ENCODE assay signal across 1 cellular context in genomic region chr15:89087830-89088604, GRCh38.
TF ChIP-seq lines count a peak whose summit lies in the region.

ABHD2 (plus strand) TSS chr15:89088456; CDS start chr15:89116328, 27,872 bp downstream.

TF ChIP-seq in HepG2, 621 proteins besides CTCF, POLR2A, EP300 and RAD21 (continued from another document and continues in another):
- TF ChIP-seq AGO1 (IDR thresholded peaks at IDR 0.05; ENCODE audit: low read depth, low read length, poor library complexity, severe bottlenecking) (no peak), HCFC1 (IDR thresholded peaks at IDR 0.05; ENCODE audit: low read depth, low read length) (no peak), NFE2 (CRISPR knock-in tag; IDR thresholded peaks at IDR 0.05) (no peak), ZMYM4 (CRISPR knock-in tag; IDR thresholded peaks at IDR 0.05) (peak; percentile 81), PRMT3 (CRISPR knock-in tag; IDR thresholded peaks at IDR 0.05; ENCODE audit: borderline replicate concordance, low read depth) (no peak), ZBTB33 (CRISPR knock-in tag; IDR thresholded peaks at IDR 0.05) (no peak), TBX3 (IDR thresholded peaks at IDR 0.05; ENCODE audit: borderline replicate concordance) (peak; percentile 66; the same call in 1 of the 2 replicates), ELF3 (CRISPR knock-in tag; IDR thresholded peaks at IDR 0.05) (no peak; the same call in 1 of the 2 replicates), POGK (CRISPR knock-in tag; conservative IDR thresholded peaks at IDR 0.05) (no peak), MBD4 (IDR thresholded peaks at IDR 0.05; ENCODE audit: borderline replicate concordance, low read length) (no peak), ERF (CRISPR knock-in tag; IDR thresholded peaks at IDR 0.05) (peak; percentile 10; the same call in 1 of the 2 replicates), ZNF619 (CRISPR knock-in tag; IDR thresholded peaks at IDR 0.05) (no peak), YY1 (IDR thresholded peaks at IDR 0.05; ENCODE audit: insufficient read depth, insufficient replicate concordance, low read depth, low read length) (no peak), SRSF4 (IDR thresholded peaks at IDR 0.05; ENCODE audit: low read depth, low read length, poor library complexity, severe bottlenecking) (no peak), KLF15 (CRISPR knock-in tag; IDR thresholded peaks at IDR 0.05; ENCODE audit: borderline replicate concordance) (no peak), FOXK1 (CRISPR knock-in tag; IDR thresholded peaks at IDR 0.05; ENCODE audit: borderline replicate concordance, low read depth) (no peak), ZNF446 (CRISPR knock-in tag; IDR thresholded peaks at IDR 0.05) (no peak), ZNF510 (CRISPR knock-in tag; IDR thresholded peaks at IDR 0.05; ENCODE audit: low read depth) (0 out of 2 replicates have a peak, but pooled peaks have one; percentile 18), ZNF652 (CRISPR knock-in tag; IDR thresholded peaks at IDR 0.05; ENCODE audit: borderline replicate concordance, low read depth) (no peak), MAX (IDR thresholded peaks at IDR 0.05) (peak; percentile 54), EZH2 (conservative IDR thresholded peaks at IDR 0.05; ENCODE audit: low read depth, low read length) (no peak), ZNF670 (CRISPR knock-in tag; IDR thresholded peaks at IDR 0.05; ENCODE audit: borderline replicate concordance) (no peak), ARHGAP35 (CRISPR knock-in tag; IDR thresholded peaks at IDR 0.05; ENCODE audit: borderline replicate concordance) (no peak; the same call in 1 of the 2 replicates), ZSCAN30 (CRISPR knock-in tag; IDR thresholded peaks at IDR 0.05) (no peak), ZSCAN25 (CRISPR knock-in tag; IDR thresholded peaks at IDR 0.05) (no peak; the same call in 1 of the 2 replicates), ZNF350 (CRISPR knock-in tag; IDR thresholded peaks at IDR 0.05; ENCODE audit: borderline replicate concordance, low read depth) (peak; percentile 13; the same call in 1 of the 2 replicates), ZEB1 (IDR thresholded peaks at IDR 0.05; ENCODE audit: insufficient replicate concordance, low read depth) (no peak), HNRNPUL1 (IDR thresholded peaks at IDR 0.05; ENCODE audit: low read depth, low read length) (no peak), ZBTB20 (CRISPR knock-in tag; IDR thresholded peaks at IDR 0.05; ENCODE audit: borderline replicate concordance, low read depth) (peak; percentile 16; the same call in 1 of the 2 replicates), ZNF580 (CRISPR knock-in tag; IDR thresholded peaks at IDR 0.05; ENCODE audit: borderline replicate concordance, low read depth) (no peak), ZNF264 (CRISPR knock-in tag; IDR thresholded peaks at IDR 0.05) (no peak), TMF1 (CRISPR knock-in tag; IDR thresholded peaks at IDR 0.05; ENCODE audit: low read depth) (no peak), FOSL1 (CRISPR knock-in tag; IDR thresholded peaks at IDR 0.05; ENCODE audit: borderline replicate concordance) (no peak), MXI1 (IDR thresholded peaks at IDR 0.05; ENCODE audit: borderline replicate concordance, low read depth, low read length) (peak; percentile 52; the same call in 1 of the 3 replicates), ZNF513 (CRISPR knock-in tag; conservative IDR thresholded peaks at IDR 0.05) (no peak), HOXA9 (CRISPR knock-in tag; IDR thresholded peaks at IDR 0.05; ENCODE audit: borderline replicate concordance) (no peak), ZNF773 (CRISPR knock-in tag; IDR thresholded peaks at IDR 0.05; ENCODE audit: borderline replicate concordance) (no peak), ZNF589 (CRISPR knock-in tag; conservative IDR thresholded peaks at IDR 0.05) (no peak), ZNF292 (CRISPR knock-in tag; IDR thresholded peaks at IDR 0.05; ENCODE audit: borderline replicate concordance, low read depth) (peak; percentile 39; the same call in 1 of the 2 replicates), SKI (IDR thresholded peaks at IDR 0.05; ENCODE audit: partially characterized antibody) (peak; percentile 75), KDM1A (CRISPR knock-in tag; IDR thresholded peaks at IDR 0.05) (no peak), BCL3 (CRISPR knock-in tag; IDR thresholded peaks at IDR 0.05) (no peak), RFXAP (CRISPR knock-in tag; IDR thresholded peaks at IDR 0.05; ENCODE audit: borderline replicate concordance) (0 out of 2 replicates have a peak, but pooled peaks have one; percentile 33), FOXA1 (IDR thresholded peaks at IDR 0.05) (no peak), FOXA1 (CRISPR knock-in tag; IDR thresholded peaks at IDR 0.05) (no peak), CAMTA2 (CRISPR knock-in tag; IDR thresholded peaks at IDR 0.05; ENCODE audit: borderline replicate concordance) (no peak), MTF2 (CRISPR knock-in tag; IDR thresholded peaks at IDR 0.05; ENCODE audit: borderline replicate concordance) (no peak), FOXJ3 (CRISPR knock-in tag; IDR thresholded peaks at IDR 0.05; ENCODE audit: borderline replicate concordance) (no peak), RFX5 (IDR thresholded peaks at IDR 0.05; ENCODE audit: low read depth, low read length) (peak; percentile 20; the same call in 1 of the 2 replicates), GTF3A (CRISPR knock-in tag; conservative IDR thresholded peaks at IDR 0.05) (no peak), SMARCE1 (IDR thresholded peaks at IDR 0.05; ENCODE audit: borderline replicate concordance) (no peak), ISL2 (CRISPR knock-in tag; IDR thresholded peaks at IDR 0.05) (peak; percentile 51; the same call in 1 of the 2 replicates), HOXA3 (CRISPR knock-in tag; IDR thresholded peaks at IDR 0.05) (peak; percentile 33; the same call in 1 of the 2 replicates), ISX (CRISPR knock-in tag; conservative IDR thresholded peaks at IDR 0.05) (no peak), ZMYM2 (CRISPR knock-in tag; IDR thresholded peaks at IDR 0.05) (no peak), MTERF4 (CRISPR knock-in tag; IDR thresholded peaks at IDR 0.05) (no peak), KLF6 (CRISPR knock-in tag; IDR thresholded peaks at IDR 0.05) (no peak)
- TF ChIP-seq, protein P1, sequence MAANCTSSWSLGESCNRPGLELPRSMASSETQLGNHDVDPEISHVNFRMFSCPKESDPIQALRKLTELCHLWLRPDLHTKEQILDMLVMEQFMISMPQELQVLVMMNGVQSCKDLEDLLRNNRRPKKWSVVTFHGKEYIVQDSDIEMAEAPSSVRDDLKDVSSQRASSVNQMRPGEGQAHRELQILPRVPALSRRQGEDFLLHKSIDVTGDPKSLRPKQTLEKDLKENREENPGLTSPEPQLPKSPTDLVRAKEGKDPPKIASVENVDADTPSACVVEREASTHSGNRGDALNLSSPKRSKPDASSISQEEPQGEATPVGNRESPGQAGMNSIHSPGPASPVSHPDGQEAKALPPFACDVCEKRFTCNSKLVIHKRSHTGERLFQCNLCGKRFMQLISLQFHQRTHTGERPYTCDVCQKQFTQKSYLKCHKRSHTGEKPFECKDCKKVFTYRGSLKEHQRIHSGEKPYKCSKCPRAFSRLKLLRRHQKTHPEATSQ (CRISPR knock-in tag; IDR thresholded peaks at IDR 0.05; ENCODE audit: borderline replicate concordance), result no peak
- TF ChIP-seq, protein P2, sequence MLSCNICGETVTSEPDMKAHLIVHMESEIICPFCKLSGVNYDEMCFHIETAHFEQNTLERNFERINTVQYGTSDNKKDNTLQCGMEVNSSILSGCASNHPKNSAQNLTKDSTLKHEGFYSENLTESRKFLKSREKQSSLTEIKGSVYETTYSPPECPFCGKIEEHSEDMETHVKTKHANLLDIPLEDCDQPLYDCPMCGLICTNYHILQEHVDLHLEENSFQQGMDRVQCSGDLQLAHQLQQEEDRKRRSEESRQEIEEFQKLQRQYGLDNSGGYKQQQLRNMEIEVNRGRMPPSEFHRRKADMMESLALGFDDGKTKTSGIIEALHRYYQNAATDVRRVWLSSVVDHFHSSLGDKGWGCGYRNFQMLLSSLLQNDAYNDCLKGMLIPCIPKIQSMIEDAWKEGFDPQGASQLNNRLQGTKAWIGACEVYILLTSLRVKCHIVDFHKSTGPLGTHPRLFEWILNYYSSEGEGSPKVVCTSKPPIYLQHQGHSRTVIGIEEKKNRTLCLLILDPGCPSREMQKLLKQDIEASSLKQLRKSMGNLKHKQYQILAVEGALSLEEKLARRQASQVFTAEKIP (CRISPR knock-in tag; IDR thresholded peaks at IDR 0.05; ENCODE audit: borderline replicate concordance), result no peak
- TF ChIP-seq, protein P3, sequence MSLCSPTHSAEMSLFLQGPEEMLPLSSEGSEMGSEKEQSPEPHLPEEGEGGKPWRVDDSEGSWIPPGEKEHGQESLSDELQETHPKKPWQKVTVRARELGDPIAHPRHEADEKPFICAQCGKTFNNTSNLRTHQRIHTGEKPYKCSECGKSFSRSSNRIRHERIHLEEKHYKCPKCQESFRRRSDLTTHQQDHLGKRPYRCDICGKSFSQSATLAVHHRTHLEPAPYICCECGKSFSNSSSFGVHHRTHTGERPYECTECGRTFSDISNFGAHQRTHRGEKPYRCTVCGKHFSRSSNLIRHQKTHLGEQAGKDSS (CRISPR knock-in tag; IDR thresholded peaks at IDR 0.05; ENCODE audit: borderline replicate concordance, low read depth), result no peak; the same call in 1 of the 2 replicates
- TF ChIP-seq, protein P4, sequence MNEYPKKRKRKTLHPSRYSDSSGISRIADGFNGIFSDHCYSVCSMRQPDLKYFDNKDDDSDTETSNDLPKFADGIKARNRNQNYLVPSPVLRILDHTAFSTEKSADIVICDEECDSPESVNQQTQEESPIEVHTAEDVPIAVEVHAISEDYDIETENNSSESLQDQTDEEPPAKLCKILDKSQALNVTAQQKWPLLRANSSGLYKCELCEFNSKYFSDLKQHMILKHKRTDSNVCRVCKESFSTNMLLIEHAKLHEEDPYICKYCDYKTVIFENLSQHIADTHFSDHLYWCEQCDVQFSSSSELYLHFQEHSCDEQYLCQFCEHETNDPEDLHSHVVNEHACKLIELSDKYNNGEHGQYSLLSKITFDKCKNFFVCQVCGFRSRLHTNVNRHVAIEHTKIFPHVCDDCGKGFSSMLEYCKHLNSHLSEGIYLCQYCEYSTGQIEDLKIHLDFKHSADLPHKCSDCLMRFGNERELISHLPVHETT (CRISPR knock-in tag; conservative IDR thresholded peaks at IDR 0.05), result no peak
